9 cellular contexts compared by ENCODE assay signal in the genomic region with DNA sequence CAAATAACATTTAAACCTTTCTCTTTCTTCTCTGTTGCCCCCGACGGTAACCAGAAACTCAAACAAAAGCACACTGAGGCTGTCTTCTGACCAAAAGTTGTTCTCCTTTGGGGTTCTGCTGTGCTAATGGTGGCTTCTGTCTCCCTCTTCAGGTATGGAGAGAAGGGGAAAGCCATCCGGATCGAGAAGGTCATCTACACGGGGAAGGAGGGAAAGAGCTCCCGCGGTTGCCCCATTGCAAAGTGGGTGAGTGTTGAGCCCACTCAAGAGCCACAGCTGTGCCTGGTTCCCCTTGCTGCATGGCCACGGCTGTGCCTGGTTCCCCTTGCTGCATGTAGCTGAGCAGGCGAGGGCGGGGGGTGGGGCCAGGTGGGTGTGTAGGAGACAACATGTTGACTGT.
DNase-seq lines count a peak whose midpoint lies in the region; ATAC-seq and TF ChIP-seq lines count a peak whose summit lies in the region.
"Had no signal": no experiment of that assay in that cellular context is flagged by ENCODE, and none has a peak within 500 bp of the region (broad histone marks: within the 10 kb centered on the region; RNA-seq: fewer than 3 reads in every experiment).

No MANE protein-coding gene starts in this region.

- no peak overlapping the region for H3K4me3 ChIP-seq in AG04450 (ENCODE audit: low read depth, low read length)
- H3K4me3 ChIP-seq in epithelial cell of esophagus (ENCODE audit: low read length), result no peak overlapping the region

- intact Hi-C loops in activated CD4-positive, alpha-beta T cell treated with anti-CD3 and anti-CD28 coated beads, Interleukin-2, amount 10 ng/mL, durations not matched to agents 24 days and 14 days (cut with micrococcal nuclease), result no loop called here

- H3K27me3 Mint-ChIP-seq in activated CD4-positive, alpha-beta T cell treated with anti-CD3 and anti-CD28 coated beads, Interleukin-2, amount 10 ng/mL, durations not matched to agents 24 days and 14 days, result no peaks in the 10 kb centered on the region

- no peaks in the 10 kb centered on the region for H3K9me3 Mint-ChIP-seq in activated CD4-positive, alpha-beta T cell treated with anti-CD3 and anti-CD28 coated beads, Interleukin-2, amount 10 ng/mL, durations not matched to agents 24 days and 14 days

- DNase-seq in AG04450 (ENCODE audit: low read depth, low spot score), result no peak
- DNase-seq in epithelial cell of esophagus (ENCODE audit: low read depth), result no peak
- no peak for DNase-seq in NCI-H2029 treated with DMSO at 0.1 percent for 48 hours (lab: John Stamatoyannopoulos, UW)
- DNase-seq in OCI-M1 (lab: John Stamatoyannopoulos, UW), result no peak
- no peak for DNase-seq in ecto neural progenitor cell (ENCODE audit: low spot score)
- DNase-seq in activated CD4-positive, alpha-beta T cell treated with anti-CD3 and anti-CD28 coated beads, Interleukin-2, amount 10 ng/mL, durations not matched to agents 24 days and 14 days, result no peak
- DNase-seq: Calu3 had no signal

- POLR2A ChIA-PET in AG04450 (lab: Yijun Ruan, JAX), result interaction anchor here (0.5 kb wide), 1 partner anchor 886 kb away, joined by 3 read pairs; no protein-coding TSS in a partner anchor

- H3K27ac ChIP-seq in AG04450 (ENCODE audit: low read depth, low read length), result no peak overlapping the region

- peaks cover 2% of the 10 kb centered on the region for H3K4me1 Mint-ChIP-seq in activated CD4-positive, alpha-beta T cell treated with anti-CD3 and anti-CD28 coated beads, Interleukin-2, amount 10 ng/mL, durations not matched to agents 24 days and 14 days

- peaks cover 24% of the 10 kb centered on the region for H3K36me3 Mint-ChIP-seq in activated CD4-positive, alpha-beta T cell treated with anti-CD3 and anti-CD28 coated beads, Interleukin-2, amount 10 ng/mL, durations not matched to agents 24 days and 14 days (ENCODE audit: low read depth)

- CTCF ChIA-PET in AG04450 (lab: Charles Lee), result interaction anchor here (0.6 to 1.5 kb wide), 4 partner anchors 40 to 259 kb away, joined by 3 to 6 read pairs (median 4); no protein-coding TSS in a partner anchor

- no peak overlapping the region for H3K4me3 Mint-ChIP-seq in activated CD4-positive, alpha-beta T cell treated with anti-CD3 and anti-CD28 coated beads, Interleukin-2, amount 10 ng/mL, durations not matched to agents 24 days and 14 days

- H3K27me3 ChIP-seq in AG04450 (ENCODE audit: control insufficient read depth, insufficient read depth, low read length), result no peaks in the 10 kb centered on the region

- no peak overlapping the region for H3K27ac Mint-ChIP-seq in activated CD4-positive, alpha-beta T cell treated with anti-CD3 and anti-CD28 coated beads, Interleukin-2, amount 10 ng/mL, durations not matched to agents 24 days and 14 days

- TF ChIP-seq CTCF in AG04450 (IDR thresholded peaks at IDR 0.05; ENCODE audit: low read depth, low read length) (0 out of 2 replicates have a peak, but pooled peaks have one; percentile 15), epithelial cell of esophagus (IDR thresholded peaks at IDR 0.05; ENCODE audit: insufficient read depth, low read depth, low read length, missing control alignments) (peak; percentile 33)

- no peaks in the 10 kb centered on the region for H3K9me3 ChIP-seq in AG04450 (ENCODE audit: control insufficient read depth, insufficient read depth, low read length)

- ATAC-seq in GM19035 (IDR thresholded peaks at IDR 0.05; ENCODE audit: unreplicated experiment), result peak; percentile 21
- ATAC-seq in HG03280 (IDR thresholded peaks at IDR 0.05; ENCODE audit: unreplicated experiment), result peak; percentile 8
